ENCODE assay signal across 13 cellular contexts in genomic region chr19:54383330-54383729, GRCh38. TPM values are rescaled to one million over a fixed set of nuclear protein-coding genes. Genes with fewer than 3 reads are reported as not detected.
"Had no signal": no experiment of that assay in that cellular context is flagged by ENCODE, and none has a peak within 500 bp of the region (broad histone marks: within the 10 kb centered on the region; RNA-seq: fewer than 3 reads in every experiment).

No MANE protein-coding gene starts in this region.

- H3K4me3 ChIP-seq: dorsolateral prefrontal cortex, gastroesophageal sphincter had no signal

- H3K27me3 Mint-ChIP-seq: naive B cell had no signal

- H3K36me3 Mint-ChIP-seq: naive B cell had no signal

- H3K4me3 Mint-ChIP-seq: activated CD8-positive, alpha-beta T cell treated with anti-CD3 and anti-CD28 coated beads for 36 hours; naive B cell had no signal

- ATAC-seq: activated CD8-positive, alpha-beta T cell treated with anti-CD3 and anti-CD28 coated beads for 36 hours; gastroesophageal sphincter; left colon had no signal

- H3K27ac Mint-ChIP-seq: activated CD8-positive, alpha-beta T cell treated with anti-CD3 and anti-CD28 coated beads for 36 hours had no signal

- H3K4me1 ChIP-seq: gastroesophageal sphincter had no signal

- H3K9me3 ChIP-seq: gastroesophageal sphincter, neutrophil had no signal

- H3K27me3 ChIP-seq: neutrophil had no signal

- DNase-seq: activated CD8-positive, alpha-beta memory T cell treated with anti-CD3 and anti-CD28 coated beads, Interleukin-2, amount 50 U/mL, for 4 hours; activated CD8-positive, alpha-beta T cell treated with anti-CD3 and anti-CD28 coated beads for 36 hours; activated naive CD4-positive, alpha-beta T cell; dorsolateral prefrontal cortex; erythroblast; left colon; naive B cell; stimulated activated CD4-positive, alpha-beta T cell treated with anti-CD3 and anti-CD28 coated beads, Interleukin-1b, Interleukin-23, amount 100 ng/mL, for 48 hours had no signal

- H3K27ac ChIP-seq: dorsolateral prefrontal cortex, gastroesophageal sphincter, neutrophil had no signal

- H3K36me3 ChIP-seq: gastroesophageal sphincter, neutrophil had no signal

RNA-seq across cellular contexts. Expression of gene LAIR1, which starts 18.6 kb away (rescaled TPM):
- total RNA-seq: astrocyte, chondrocyte, renal cortical epithelial cell had no signal

RNA-seq across cellular contexts. Expression of gene TTYH1, which starts 31.9 kb away (rescaled TPM):
- total RNA-seq: chondrocyte, renal cortical epithelial cell had no signal

RNA-seq across cellular contexts. Expression of gene LILRA4, which starts 44.4 kb away (rescaled TPM):
- total RNA-seq: activated CD8-positive, alpha-beta T cell treated with anti-CD3 and anti-CD28 coated beads for 36 hours; astrocyte; chondrocyte; gastroesophageal sphincter; left colon; renal cortical epithelial cell had no signal
